24 cellular contexts compared by ENCODE assay signal in the genomic region with DNA sequence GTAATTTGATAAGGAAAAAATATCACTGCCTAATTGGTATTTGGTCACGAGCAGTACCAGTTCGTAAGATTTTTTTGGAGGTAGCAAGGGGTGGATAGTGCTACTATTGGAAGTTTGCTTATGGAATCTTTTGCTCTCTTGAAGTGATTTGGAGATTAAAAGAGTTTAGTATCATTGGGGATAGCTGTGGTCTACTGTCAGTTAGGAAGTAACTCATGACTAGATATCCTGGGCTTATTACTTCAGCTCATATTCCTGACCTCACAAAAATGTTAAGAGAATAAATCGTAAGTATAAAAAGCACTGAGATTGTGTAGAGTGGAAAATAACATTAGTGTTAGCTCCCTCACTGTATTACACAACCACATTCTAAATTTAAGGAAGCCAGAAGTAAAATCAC. TPM values are rescaled to one million over a fixed set of nuclear protein-coding genes. Genes with fewer than 3 reads are reported as not detected.
A peak's percentile ranks its signal among the peaks of the same experiment; 100 is the strongest.
DNase-seq lines count a peak whose midpoint lies in the region; ATAC-seq and TF ChIP-seq lines count a peak whose summit lies in the region.
"Had no signal": no experiment of that assay in that cellular context is flagged by ENCODE, and none has a peak within 500 bp of the region (broad histone marks: within the 10 kb centered on the region; RNA-seq: fewer than 3 reads in every experiment).

No MANE protein-coding gene starts in this region.

- TF ChIP-seq CTCF in AG10803 (conservative IDR thresholded peaks at IDR 0.05; ENCODE audit: low read length) (no peak), omental fat pad (IDR thresholded peaks at IDR 0.05) (no peak)

- no peak for ATAC-seq in activated T-helper 17 cell treated with anti-CD3 and anti-CD28 coated beads, Interleukin-2, amount 50 U/mL, for 72 hours (replicated peaks)
- ATAC-seq in omental fat pad (ENCODE audit: low FRiP score), result peak; percentile 51
- ATAC-seq: CD8-positive, alpha-beta T cell; Panc1 had no signal

- peaks cover 41% of the 10 kb centered on the region for H3K4me1 Mint-ChIP-seq in activated T-helper 17 cell treated with anti-CD3 and anti-CD28 coated beads, Interleukin-2, amount 50 U/mL, for 72 hours

- peaks cover 82% of the 10 kb centered on the region for H3K36me3 Mint-ChIP-seq in activated T-helper 17 cell treated with anti-CD3 and anti-CD28 coated beads, Interleukin-2, amount 50 U/mL, for 72 hours (ENCODE audit: low read depth)

- no peaks in the 10 kb centered on the region for H3K27me3 Mint-ChIP-seq in activated T-helper 17 cell treated with anti-CD3 and anti-CD28 coated beads, Interleukin-2, amount 50 U/mL, for 72 hours

- peak overlapping the region; percentile 14 for H3K27ac Mint-ChIP-seq in activated T-helper 17 cell treated with anti-CD3 and anti-CD28 coated beads, Interleukin-2, amount 50 U/mL, for 72 hours
- H3K27ac Mint-ChIP-seq: CD8-positive, alpha-beta T cell had no signal

- no peak overlapping the region for H3K4me3 Mint-ChIP-seq in activated T-helper 17 cell treated with anti-CD3 and anti-CD28 coated beads, Interleukin-2, amount 50 U/mL, for 72 hours
- H3K4me3 Mint-ChIP-seq: CD8-positive, alpha-beta T cell had no signal

- H3K9me3 Mint-ChIP-seq in activated T-helper 17 cell treated with anti-CD3 and anti-CD28 coated beads, Interleukin-2, amount 50 U/mL, for 72 hours, result no peaks in the 10 kb centered on the region

- peak; percentile 15 for DNase-seq in NOMO-1 treated with DMSO at 0.1 percent for 48 hours (lab: John Stamatoyannopoulos, UW; ENCODE audit: unreplicated experiment)
- DNase-seq in NOMO-1 treated with dmso at 0.1 percent for 144 hours (lab: John Stamatoyannopoulos, UW; ENCODE audit: unreplicated experiment), result no peak
- peak; percentile 5 for DNase-seq in AG10803 (ENCODE audit: low read depth)
- DNase-seq in omental fat pad (ENCODE audit: low spot score), result no peak
- no peak for DNase-seq in activated effector memory CD4-positive, alpha-beta T cell treated with anti-CD3 and anti-CD28 coated beads, Interleukin-2, amount 50 U/mL, for 16 hours
- DNase-seq in substantia nigra (lab: John Stamatoyannopoulos, UW), result no peak
- DNase-seq: 8988T; AML-193; C1 segment of cervical spinal cord; CD8-positive, alpha-beta T cell; DND-41; GOT3; HCEC 1CT; IMR-90; NCI-H1436; NCI-H187 treated with DMSO at 0.1 percent for 48 hours; NCI-H2107; NCI-H446 treated with DMSO at 0.1 percent for 48 hours; NCI-H526 treated with DMSO at 0.1 percent for 48 hours; SIG-M5 had no signal

- no peak overlapping the region for H3K4me3 ChIP-seq in AG10803 (ENCODE audit: low read length)

- H3K27ac ChIP-seq in substantia nigra (ENCODE audit: low read depth, low read length, poor library complexity, severe bottlenecking), result no peak overlapping the region
- H3K27ac ChIP-seq: KMS-11 had no signal

RNA-seq across cellular contexts. Expression of a gene that starts 22.5 kb away (rescaled TPM):
- total RNA-seq in activated T-helper 17 cell treated with anti-CD3 and anti-CD28 coated beads, Interleukin-2, amount 50 U/mL, for 72 hours, result 10 to 100 TPM; 23.9 to 30.8 TPM
- 10 to 100 TPM; 27.8 to 35.3 (median 30.2) TPM for total RNA-seq in omental fat pad

RNA-seq across cellular contexts. Expression of a gene that starts 50.1 kb away (rescaled TPM):
- total RNA-seq in activated T-helper 17 cell treated with anti-CD3 and anti-CD28 coated beads, Interleukin-2, amount 50 U/mL, for 72 hours, result 10 to 100 TPM; 36.3 to 47.4 TPM
- 10 to 100 TPM; 47.0 to 77.2 (median 64.3) TPM for total RNA-seq in omental fat pad

RNA-seq across cellular contexts. Expression of a gene that starts 53.1 kb away (rescaled TPM):
- not detected for total RNA-seq in activated T-helper 17 cell treated with anti-CD3 and anti-CD28 coated beads, Interleukin-2, amount 50 U/mL, for 72 hours
- total RNA-seq in omental fat pad, result not detected
- total RNA-seq: CD8-positive, alpha-beta T cell; G401; IMR-90 had no signal

Comparison
In these comparisons a context has a peak if more than half of its experiments do, and no peak if none do; other contexts are left out.
1. DNase-seq: peak in NOMO-1 treated with DMSO at 0.1 percent for 48 hours (single experiment) and AG10803 (single experiment); none in NOMO-1 treated with dmso at 0.1 percent for 144 hours (single experiment), omental fat pad (single experiment), activated effector memory CD4-positive, alpha-beta T cell treated with anti-CD3 and anti-CD28 coated beads, Interleukin-2, amount 50 U/mL, for 16 hours (single experiment) and substantia nigra (0 of 49).